6 cellular contexts compared by ENCODE assay signal in the genomic region with DNA sequence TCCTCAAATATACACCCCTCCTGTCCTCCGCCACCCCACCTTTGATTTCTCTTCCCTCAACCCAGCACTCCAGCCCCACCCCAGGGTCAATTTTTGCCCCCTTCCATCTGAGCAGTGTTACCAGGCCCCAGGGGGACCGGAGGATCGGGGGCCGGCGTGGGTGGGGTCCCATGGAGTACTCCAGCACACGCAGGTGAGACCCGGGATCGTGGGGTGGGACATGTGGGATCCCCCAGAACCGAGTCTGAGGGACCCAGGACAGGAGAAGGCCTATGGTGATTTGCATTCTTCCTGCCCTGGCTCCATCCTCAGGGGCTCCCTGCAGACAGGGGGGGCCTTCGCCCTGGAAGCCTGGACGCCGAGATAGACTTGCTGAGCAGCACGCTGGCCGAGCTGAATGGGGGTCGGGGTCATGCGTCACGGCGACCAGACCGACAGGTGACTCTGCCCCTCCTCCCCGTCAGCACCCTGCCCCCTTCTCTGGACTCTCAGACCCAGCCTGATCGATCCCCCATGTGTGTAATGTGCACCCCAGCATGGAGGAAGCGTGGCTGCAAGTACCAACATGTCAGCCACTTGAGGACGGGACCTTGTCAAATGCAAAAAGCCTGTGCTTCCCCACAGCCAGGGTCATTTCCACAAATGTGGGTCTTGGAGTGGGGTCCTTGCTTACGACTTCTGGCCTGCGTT. TPM values are rescaled to one million over a fixed set of nuclear protein-coding genes. Genes with fewer than 3 reads are reported as not detected.
DNase-seq lines count a peak whose midpoint lies in the region; ATAC-seq and TF ChIP-seq lines count a peak whose summit lies in the region.

No MANE protein-coding gene starts in this region.

- H2AFZ ChIP-seq in parathyroid adenoma: peak overlapping the region; percentile 90

- ATAC-seq in HG02852 (IDR thresholded peaks at IDR 0.05; ENCODE audit: unreplicated experiment): peak; percentile 17

- DNase-seq in chondrocyte (ENCODE audit: low spot score) (no peak), kidney glomerular epithelial cell (lab: John Stamatoyannopoulos, UW) (no peak), GDM1 (lab: John Stamatoyannopoulos, UW) (no peak), GM13977 (ENCODE audit: low spot score) (no peak)

- H3K27ac ChIP-seq in parathyroid adenoma: peak overlapping the region; percentile 91

- no peak for TF ChIP-seq CTCF in chondrocyte (IDR thresholded peaks at IDR 0.05)
- no peak for TF ChIP-seq CTCF in parathyroid adenoma (IDR thresholded peaks at IDR 0.05)
- TF ChIP-seq CTCF in GM13977 (IDR thresholded peaks at IDR 0.05; ENCODE audit: extremely low read depth, insufficient read depth, missing control alignments): no peak

- peak overlapping the region; percentile 94 for H3K9ac ChIP-seq in parathyroid adenoma

- peak overlapping the region; percentile 99 for H3K4me3 ChIP-seq in parathyroid adenoma (ENCODE audit: low read depth, low read length)

- no peaks in the 10 kb centered on the region for H3K9me3 Mint-ChIP-seq in chondrocyte (ENCODE audit: low read depth)

- peak overlapping the region; percentile 95 for H3K4me2 ChIP-seq in parathyroid adenoma (ENCODE audit: low read length)

- no peaks in the 10 kb centered on the region for H3K36me3 ChIP-seq in parathyroid adenoma (ENCODE audit: control insufficient read depth, insufficient read depth, low read length)

- H3K4me1 Mint-ChIP-seq in chondrocyte (ENCODE audit: low read depth): peaks cover 41% of the 10 kb centered on the region

- in situ Hi-C loops in GM13977 (cut with MboI; ENCODE audit: low pct_unique_long_range_greater_than_20kb, low sequenced_read_pairs, unreplicated experiment): no loop called here

- H3K79me2 ChIP-seq in parathyroid adenoma: peaks cover 4% of the 10 kb centered on the region

- H3K27me3 ChIP-seq in parathyroid adenoma (ENCODE audit: control insufficient read depth, insufficient read depth, low read length): no peaks in the 10 kb centered on the region

- H3K4me3 Mint-ChIP-seq in chondrocyte (ENCODE audit: unreplicated experiment): peak overlapping the region; percentile 94

- peaks cover 15% of the 10 kb centered on the region for H3K4me1 ChIP-seq in parathyroid adenoma

- no peaks in the 10 kb centered on the region for H3K9me3 ChIP-seq in parathyroid adenoma (ENCODE audit: control insufficient read depth, low read length)

- H3K36me3 Mint-ChIP-seq in chondrocyte (ENCODE audit: low read depth): peaks cover 17% of the 10 kb centered on the region

- H3K27ac Mint-ChIP-seq in chondrocyte (ENCODE audit: unreplicated experiment): peak overlapping the region; percentile 86

- H3K27me3 Mint-ChIP-seq in chondrocyte (ENCODE audit: low read depth): no peaks in the 10 kb centered on the region

RNA-seq across cellular contexts. Expression of a gene that starts 0.8 kb away (rescaled TPM):
- 91.6 to 104 TPM (median 98.4 TPM) in 3 replicates for total RNA-seq in chondrocyte

RNA-seq across cellular contexts. Expression of a gene that starts 7.0 kb away (rescaled TPM):
- total RNA-seq in chondrocyte: 104 to 138 TPM (median 105 TPM) in 3 replicates

RNA-seq across cellular contexts. Expression of a gene that starts 15.4 kb away (rescaled TPM):
- 23.5 to 26.6 TPM (median 26.0 TPM) in 3 replicates for total RNA-seq in chondrocyte

RNA-seq across cellular contexts. Expression of a gene that starts 21.6 kb away (rescaled TPM):
- total RNA-seq in chondrocyte: 4.1 to 5.0 TPM (median 4.3 TPM) in 3 replicates

RNA-seq across cellular contexts. Expression of a gene that starts 27.7 kb away (rescaled TPM):
- total RNA-seq in chondrocyte: 1.4 to 2.9 TPM (median 2.6 TPM) in 3 replicates
